In genomic region chr17:76481091-76481655, GRCh38 we compare ENCODE assay signal across 8 cellular contexts. TPM values are rescaled to one million over a fixed set of nuclear protein-coding genes. Genes with fewer than 3 reads are reported as not detected.
DNase-seq lines count a peak whose midpoint lies in the region; ATAC-seq, FAIRE-seq and TF ChIP-seq lines count a peak whose summit lies in the region.

No MANE protein-coding gene starts in this region.

- POLR2A ChIA-PET in SK-N-SH (lab: Yijun Ruan, JAX): no interaction called here

- H3K36me3 Mint-ChIP-seq in astrocyte (ENCODE audit: low read depth, unreplicated experiment): peaks cover 19% of the 10 kb centered on the region

- CTCF ChIA-PET in SK-N-SH (lab: Yijun Ruan, JAX): interaction anchor here (52.1 to 56.8 kb wide), 2 partner anchors 6 to 8 kb away, joined by 1687 read pairs; partner anchors contain the start of genes AANAT, RHBDF2 and UBE2O

- H3K4me3 ChIP-seq in astrocyte (ENCODE audit: insufficient read depth, low read depth, low read length): no peak overlapping the region
- no peak overlapping the region for H3K4me3 ChIP-seq in SK-N-SH (ENCODE audit: low read depth in 2 of 2, low read length in 1 of 2)
- H3K4me3 ChIP-seq in kidney (ENCODE audit: low read length in 2 of 2): no peak overlapping the region

- DNase-seq in astrocyte (ENCODE audit: low read depth) (no peak), pons (ENCODE audit: low spot score) (peak; percentile 78), SK-N-SH (no peak), AG20443 (ENCODE audit: low spot score) (no peak), cortex of kidney (lab: John Stamatoyannopoulos, UW) (no peak), kidney (no peak)

- no peak overlapping the region for H3K27ac Mint-ChIP-seq in astrocyte (ENCODE audit: unreplicated experiment)

- no peaks in the 10 kb centered on the region for H3K9me2 ChIP-seq in SK-N-SH

- H3K27ac ChIP-seq in astrocyte (ENCODE audit: low read depth, low read length): no peak overlapping the region
- H3K27ac ChIP-seq in SK-N-SH (ENCODE audit: low read depth in 2 of 2, low read length in 1 of 2): no peak overlapping the region
- no peak overlapping the region for H3K27ac ChIP-seq in kidney (ENCODE audit: low read depth in 2 of 2, low read length in 2 of 2)

- no peak for TF ChIP-seq CTCF in astrocyte (IDR thresholded peaks at IDR 0.05; ENCODE audit: insufficient read depth, low read depth, low read length)
- TF ChIP-seq CTCF in SK-N-SH (IDR thresholded peaks at IDR 0.05): no peak
- no peak for TF ChIP-seq CTCF in kidney (IDR thresholded peaks at IDR 0.05; ENCODE audit: borderline replicate concordance, extremely low read depth, insufficient read depth)

- H3K27me3 ChIP-seq in astrocyte (ENCODE audit: insufficient read depth, low read length): no peaks in the 10 kb centered on the region
- no peaks in the 10 kb centered on the region for H3K27me3 ChIP-seq in SK-N-SH (ENCODE audit: insufficient read depth)

- H3K9me3 ChIP-seq in astrocyte (ENCODE audit: insufficient read depth, low read depth, low read length): no peaks in the 10 kb centered on the region
- H3K9me3 ChIP-seq in SK-N-SH: no peaks in the 10 kb centered on the region
- no peaks in the 10 kb centered on the region for H3K9me3 ChIP-seq in kidney (ENCODE audit: control insufficient read depth in 1 of 2, low read length in 2 of 2)

- H3K9me3 Mint-ChIP-seq in astrocyte (ENCODE audit: unreplicated experiment): peaks cover 2% of the 10 kb centered on the region

- H2AFZ ChIP-seq in astrocyte (ENCODE audit: low read depth, low read length) (peak overlapping the region; percentile 55), SK-N-SH (ENCODE audit: low read depth) (no peak overlapping the region)

- peaks cover 13% of the 10 kb centered on the region for H3K4me1 ChIP-seq in astrocyte (ENCODE audit: insufficient read depth, low read length)
- H3K4me1 ChIP-seq in SK-N-SH (ENCODE audit: control insufficient read depth in 1 of 2, insufficient read depth in 2 of 2, low read depth in 1 of 2, low read length in 1 of 2): no peaks in the 10 kb centered on the region
- H3K4me1 ChIP-seq in kidney (ENCODE audit: control insufficient read depth in 1 of 2, insufficient read depth in 1 of 2, low read depth in 1 of 2, low read length in 2 of 2): no peaks in the 10 kb centered on the region

- no peaks in the 10 kb centered on the region for H3K27me3 Mint-ChIP-seq in astrocyte (ENCODE audit: low read depth, unreplicated experiment)

- no peak overlapping the region for H3K4me3 Mint-ChIP-seq in astrocyte (ENCODE audit: unreplicated experiment)

- H3F3A ChIP-seq in SK-N-SH (replicated peaks; ENCODE audit: insufficient read depth): peaks cover 8% of the 10 kb centered on the region

- H4K20me1 ChIP-seq in astrocyte (ENCODE audit: insufficient read depth, low read length): no peaks in the 10 kb centered on the region
- no peaks in the 10 kb centered on the region for H4K20me1 ChIP-seq in SK-N-SH (ENCODE audit: insufficient read depth)

- peaks cover 8% of the 10 kb centered on the region for H3K4me1 Mint-ChIP-seq in astrocyte (ENCODE audit: low read depth, unreplicated experiment)

- H3K9ac ChIP-seq in astrocyte (ENCODE audit: low read length) (peak overlapping the region; percentile 28), SK-N-SH (no peak overlapping the region), kidney (ENCODE audit: low read length in 2 of 2) (no peak overlapping the region)

- peak; percentile 51 for ATAC-seq in GM19023 (IDR thresholded peaks at IDR 0.05; ENCODE audit: unreplicated experiment)
- ATAC-seq in HG03045 (IDR thresholded peaks at IDR 0.05; ENCODE audit: unreplicated experiment): peak; percentile 52

- no peak for FAIRE-seq in astrocyte (lab: Jason Lieb, UNC)
- FAIRE-seq in kidney (lab: Jason Lieb, UNC): no peak

- intact Hi-C loops in kidney (cut with DNase I): no loop called here

- 88% methylated on average over 21 of the region's 21 CpGs for WGBS in SK-N-SH (ENCODE audit: low lambda C conversion rate)

- no peak for TF ChIP-seq EP300 in SK-N-SH (IDR thresholded peaks at IDR 0.05; ENCODE audit: borderline replicate concordance in 1 of 2, low read depth in 1 of 2, low read length in 1 of 2)

- H3K4me2 ChIP-seq in astrocyte (ENCODE audit: low read length): peak overlapping the region; percentile 3
- H3K4me2 ChIP-seq in SK-N-SH: no peak overlapping the region

- H3K79me2 ChIP-seq in astrocyte (ENCODE audit: insufficient read depth, low read length) (no peaks in the 10 kb centered on the region), SK-N-SH (ENCODE audit: insufficient read depth) (no peaks in the 10 kb centered on the region)

- no peak for TF ChIP-seq RAD21 in SK-N-SH (IDR thresholded peaks at IDR 0.05; ENCODE audit: low read length)

- no peaks in the 10 kb centered on the region for H3K36me3 ChIP-seq in astrocyte (ENCODE audit: insufficient read depth, low read length)
- peaks cover 0 to 2% of the 10 kb centered on the region in 2 experiments for H3K36me3 ChIP-seq in SK-N-SH (replicated peaks in 1 of 2; ENCODE audit: control insufficient read depth in 1 of 2, insufficient read depth in 2 of 2, low read length in 1 of 2)
- no peaks in the 10 kb centered on the region for H3K36me3 ChIP-seq in kidney (ENCODE audit: control insufficient read depth in 1 of 2, insufficient read depth in 2 of 2, low read length in 2 of 2)

TF ChIP-seq in SK-N-SH, 30 proteins besides CTCF, POLR2A, EP300 and RAD21 (continues in another document):
- TF ChIP-seq USF2 (IDR thresholded peaks at IDR 0.05; ENCODE audit: borderline replicate concordance, low read depth, low read length): no peak
- no peak for TF ChIP-seq POLR2AphosphoS5 (IDR thresholded peaks at IDR 0.05; ENCODE audit: low read depth, low read length)
- no peak for TF ChIP-seq SMC3 (IDR thresholded peaks at IDR 0.05; ENCODE audit: low read depth, low read length)
- no peak for TF ChIP-seq IRF3 (IDR thresholded peaks at IDR 0.05; ENCODE audit: low read depth, low read length)
- no peak for TF ChIP-seq ZBTB33 (IDR thresholded peaks at IDR 0.05; ENCODE audit: borderline replicate concordance, low read depth)
- no peak for TF ChIP-seq RXRA (IDR thresholded peaks at IDR 0.05; ENCODE audit: borderline replicate concordance, low read depth)

RNA-seq across cellular contexts. Expression of gene AANAT, which starts 13.8 kb away (rescaled TPM):
- total RNA-seq in astrocyte (0.19 TPM in 1 of 2 replicates, not detected in the other), kidney (not detected)
- polyA plus RNA-seq in SK-N-SH (2012; rRNA removed) (0.26 TPM in 1 of 2 replicates, not detected in the other), kidney (ENCODE audit: insufficient read depth, low read depth, low replicate concordance) (not detected)
- 0.04 and 0.07 TPM in 2 replicates for polyA plus RNA-seq in SK-N-SH (2012; cell fraction: cytosol; rRNA removed)
- 0.56 and 1.2 TPM in 2 replicates for polyA plus RNA-seq in SK-N-SH (2012; cell fraction: nucleus; rRNA removed)

RNA-seq across cellular contexts. Expression of gene RHBDF2, which starts 20.1 kb away (rescaled TPM):
- total RNA-seq in astrocyte (27.0 and 30.7 TPM in 2 replicates), kidney (58.6 TPM)
- polyA plus RNA-seq in SK-N-SH (2012; rRNA removed) (14.0 and 16.1 TPM in 2 replicates), kidney (ENCODE audit: insufficient read depth, low read depth, low replicate concordance) (6.8 TPM)
- polyA plus RNA-seq in SK-N-SH (2012; cell fraction: cytosol; rRNA removed): 7.0 and 9.1 TPM in 2 replicates
- 51.9 and 65.9 TPM in 2 replicates for polyA plus RNA-seq in SK-N-SH (2012; cell fraction: nucleus; rRNA removed)

RNA-seq across cellular contexts. Expression of gene UBE2O, which starts 28.2 kb away (rescaled TPM):
- total RNA-seq in astrocyte: 25.8 and 26.0 TPM in 2 replicates
- 20.0 and 25.4 TPM in 2 replicates for polyA plus RNA-seq in SK-N-SH (2012; rRNA removed)
- 9.8 and 16.2 TPM in 2 replicates for polyA plus RNA-seq in SK-N-SH (2012; cell fraction: cytosol; rRNA removed)
- 54.5 and 60.1 TPM in 2 replicates for polyA plus RNA-seq in SK-N-SH (2012; cell fraction: nucleus; rRNA removed)
- total RNA-seq in kidney: 21.3 TPM
- polyA plus RNA-seq in kidney (ENCODE audit: insufficient read depth, low read depth, low replicate concordance): 5.5 TPM

RNA-seq across cellular contexts. Expression of gene CYGB, which starts 56.3 kb away (rescaled TPM):
- total RNA-seq in astrocyte (20.5 and 29.2 TPM in 2 replicates), kidney (12.6 TPM)
- polyA plus RNA-seq in SK-N-SH (2012; rRNA removed) (1.7 and 3.7 TPM in 2 replicates), kidney (ENCODE audit: insufficient read depth, low read depth, low replicate concordance) (6.7 TPM)
- polyA plus RNA-seq in SK-N-SH (2012; cell fraction: cytosol; rRNA removed): 1.3 and 3.2 TPM in 2 replicates
- polyA plus RNA-seq in SK-N-SH (2012; cell fraction: nucleus; rRNA removed): 1.1 and 1.7 TPM in 2 replicates

RNA-seq across cellular contexts. Expression of gene PRCD, which starts 58.7 kb away (rescaled TPM):
- 1.5 and 2.2 TPM in 2 replicates for total RNA-seq in astrocyte
- 2.2 and 5.0 TPM in 2 replicates for polyA plus RNA-seq in SK-N-SH (2012; rRNA removed)
- polyA plus RNA-seq in SK-N-SH (2012; cell fraction: cytosol; rRNA removed): 5.8 and 8.0 TPM in 2 replicates
- 5.6 and 13.2 TPM in 2 replicates for polyA plus RNA-seq in SK-N-SH (2012; cell fraction: nucleus; rRNA removed)
- total RNA-seq in kidney: 2.2 TPM
- polyA plus RNA-seq in kidney (ENCODE audit: insufficient read depth, low read depth, low replicate concordance): not detected
